In the genomic region with DNA sequence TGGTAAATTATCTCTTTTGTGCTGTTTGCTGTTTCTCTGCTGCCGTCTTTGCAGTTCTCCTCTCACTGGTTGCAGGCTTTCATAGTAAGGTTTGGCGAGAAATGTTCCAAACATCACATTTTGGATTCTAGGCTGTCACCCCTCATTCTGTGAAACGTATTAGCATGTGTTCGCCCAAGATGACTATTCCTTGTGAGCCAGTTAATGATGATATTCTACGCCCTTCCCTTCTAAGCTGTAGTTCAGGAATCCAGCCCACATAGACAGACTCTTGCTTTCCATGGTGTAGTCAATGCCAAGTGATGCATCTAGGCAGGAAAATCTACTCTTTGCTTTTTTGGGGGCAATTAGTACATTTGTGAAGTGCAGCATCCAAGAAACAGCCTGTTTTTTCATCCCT, we compare ENCODE assay signal across 18 cellular contexts. TPM values are rescaled to one million over a fixed set of nuclear protein-coding genes. Genes with fewer than 3 reads are reported as not detected.
DNase-seq lines count a peak whose midpoint lies in the region; ATAC-seq and TF ChIP-seq lines count a peak whose summit lies in the region.
"Had no signal": no experiment of that assay in that cellular context is flagged by ENCODE, and none has a peak within 500 bp of the region (broad histone marks: within the 10 kb centered on the region; RNA-seq: fewer than 3 reads in every experiment).

No MANE protein-coding gene starts in this region.

- no peak overlapping the region for H3K4me3 ChIP-seq in DOHH2 (ENCODE audit: low read length)
- H3K4me3 ChIP-seq in PC-3 (ENCODE audit: low read length) = no peak overlapping the region
- H3K4me3 ChIP-seq in neural progenitor cell = no peak overlapping the region
- H3K4me3 ChIP-seq: A549, MG63, PC-9 had no signal

- BruUV-seq in PC-3 (replicated peaks; lab: Mats Ljungman, UMichigan) = TSS peak; percentile 14

- H3K4me2 ChIP-seq in DOHH2 (ENCODE audit: low read length) (no peak overlapping the region), PC-3 (ENCODE audit: low read length) (no peak overlapping the region), neural progenitor cell (no peak overlapping the region)
- H3K4me2 ChIP-seq: A549, PC-9 had no signal

- H3K4me1 Mint-ChIP-seq in neural progenitor cell = no peaks in the 10 kb centered on the region
- H3K4me1 Mint-ChIP-seq in activated T-helper 1 cell treated with anti-CD3 and anti-CD28 coated beads, Interleukin-12 subunit alpha, Interleukin-12 subunit beta, Interleukin-2, Interleukin-4 antibody, amounts not matched to agents 30 ng/mL and 10 ng/mL and 1 ng/mL, durations not matched to agents 14 hours and 24 hours and 36 hours (ENCODE audit: low read depth) = no peaks in the 10 kb centered on the region
- H3K4me1 Mint-ChIP-seq in activated CD8-positive, alpha-beta memory T cell treated with anti-CD3 and anti-CD28 coated beads, Interleukin-2, amount 10 ng/mL, durations not matched to agents 7 days and 5 days = peaks cover 2% of the 10 kb centered on the region

- H3K9me3 Mint-ChIP-seq in neural progenitor cell = no peaks in the 10 kb centered on the region
- H3K9me3 Mint-ChIP-seq in activated T-helper 1 cell treated with anti-CD3 and anti-CD28 coated beads, Interleukin-12 subunit alpha, Interleukin-12 subunit beta, Interleukin-2, Interleukin-4 antibody, amounts not matched to agents 30 ng/mL and 10 ng/mL and 1 ng/mL, durations not matched to agents 14 hours and 24 hours and 36 hours = no peaks in the 10 kb centered on the region
- H3K9me3 Mint-ChIP-seq in activated CD8-positive, alpha-beta memory T cell treated with anti-CD3 and anti-CD28 coated beads, Interleukin-2, amount 10 ng/mL, durations not matched to agents 7 days and 5 days (ENCODE audit: low read depth) = no peaks in the 10 kb centered on the region
- H3K9me3 Mint-ChIP-seq: CD4-positive, CD25-positive, alpha-beta regulatory T cell had no signal

- H3F3A ChIP-seq in DOHH2 (ENCODE audit: control insufficient read depth, insufficient read depth) (peaks cover 28% of the 10 kb centered on the region), PC-3 (ENCODE audit: low read length, unreplicated experiment) (no peaks in the 10 kb centered on the region), neural progenitor cell (ENCODE audit: low read depth) (no peaks in the 10 kb centered on the region)

- H3K27me3 ChIP-seq in DOHH2 (ENCODE audit: control insufficient read depth, low read length) (no peaks in the 10 kb centered on the region), PC-3 (ENCODE audit: low read length) (no peaks in the 10 kb centered on the region), neural progenitor cell (no peaks in the 10 kb centered on the region)
- H3K27me3 ChIP-seq: MG63 had no signal

- 0 out of 2 replicates have a peak, but pooled peaks cover 3% of the 10 kb centered on the region for H3K79me2 ChIP-seq in DOHH2 (ENCODE audit: control insufficient read depth, low read length)
- no peaks in the 10 kb centered on the region for H3K79me2 ChIP-seq in PC-3 (ENCODE audit: low read length)
- no peaks in the 10 kb centered on the region for H3K79me2 ChIP-seq in neural progenitor cell (ENCODE audit: low read depth)

- intact Hi-C loops in PC-3 (cut with micrococcal nuclease) = no loop called here
- intact Hi-C loops in activated T-helper 1 cell treated with anti-CD3 and anti-CD28 coated beads, Interleukin-12 subunit alpha, Interleukin-12 subunit beta, Interleukin-2, Interleukin-4 antibody, amounts not matched to agents 30 ng/mL and 10 ng/mL and 1 ng/mL, durations not matched to agents 14 hours and 24 hours and 36 hours (cut with micrococcal nuclease) = no loop called here

- H3K9me2 ChIP-seq in DOHH2 (replicated peaks; ENCODE audit: control insufficient read depth, low read length) = no peaks in the 10 kb centered on the region
- no peaks in the 10 kb centered on the region for H3K9me2 ChIP-seq in PC-3 (replicated peaks; ENCODE audit: low read length)

- H3K9me3 ChIP-seq in DOHH2 (ENCODE audit: control insufficient read depth, insufficient read depth, low read length) (no peaks in the 10 kb centered on the region), PC-3 (ENCODE audit: low read length) (no peaks in the 10 kb centered on the region), neural progenitor cell (ENCODE audit: low read depth) (no peaks in the 10 kb centered on the region)
- H3K9me3 ChIP-seq: A549, MG63 had no signal

- POLR2A ChIA-PET in PC-3 (lab: Charles Lee; ENCODE audit: unreplicated experiment) = no interaction called here

- no peaks in the 10 kb centered on the region for H3K27me3 Mint-ChIP-seq in neural progenitor cell (ENCODE audit: insufficient read depth, low read depth)
- no peaks in the 10 kb centered on the region for H3K27me3 Mint-ChIP-seq in activated T-helper 1 cell treated with anti-CD3 and anti-CD28 coated beads, Interleukin-12 subunit alpha, Interleukin-12 subunit beta, Interleukin-2, Interleukin-4 antibody, amounts not matched to agents 30 ng/mL and 10 ng/mL and 1 ng/mL, durations not matched to agents 14 hours and 24 hours and 36 hours (ENCODE audit: insufficient read depth)
- no peaks in the 10 kb centered on the region for H3K27me3 Mint-ChIP-seq in activated CD8-positive, alpha-beta memory T cell treated with anti-CD3 and anti-CD28 coated beads, Interleukin-2, amount 10 ng/mL, durations not matched to agents 7 days and 5 days
- H3K27me3 Mint-ChIP-seq: CD4-positive, CD25-positive, alpha-beta regulatory T cell had no signal

- H2AFZ ChIP-seq in PC-3 (ENCODE audit: low read length) (no peak overlapping the region), neural progenitor cell (replicated peaks) (no peak overlapping the region)
- H2AFZ ChIP-seq: PC-9 had no signal

- peaks cover 31% of the 10 kb centered on the region for H3K4me1 ChIP-seq in DOHH2 (ENCODE audit: control insufficient read depth, low read length)
- no peaks in the 10 kb centered on the region for H3K4me1 ChIP-seq in PC-3 (ENCODE audit: insufficient read depth, low read length)
- H3K4me1 ChIP-seq in neural progenitor cell = no peaks in the 10 kb centered on the region
- H3K4me1 ChIP-seq: A549 had no signal

- H4K20me1 ChIP-seq in DOHH2 (ENCODE audit: control insufficient read depth, insufficient read depth, low read depth, low read length) = no peaks in the 10 kb centered on the region; the same call in 1 of the 2 replicates
- H4K20me1 ChIP-seq in PC-3 (ENCODE audit: low read length) = no peaks in the 10 kb centered on the region
- H4K20me1 ChIP-seq in neural progenitor cell (ENCODE audit: low read depth) = peaks cover 16% of the 10 kb centered on the region

- H3K36me3 ChIP-seq in DOHH2 (ENCODE audit: control insufficient read depth, low read length) = peaks cover 47% of the 10 kb centered on the region
- H3K36me3 ChIP-seq in PC-3 (ENCODE audit: low read depth, low read length) = peaks cover 9% of the 10 kb centered on the region; the same call in 1 of the 2 replicates
- no peaks in the 10 kb centered on the region for H3K36me3 ChIP-seq in neural progenitor cell

- CTCF ChIA-PET in PC-3 (lab: Charles Lee) = no interaction called here
- CTCF ChIA-PET in activated CD8-positive, alpha-beta memory T cell treated with anti-CD3 and anti-CD28 coated beads, Interleukin-2, amount 10 ng/mL, durations not matched to agents 7 days and 5 days (lab: Charles Lee) = interaction anchor here (1.8 kb wide), 1 partner anchor 25 kb away, joined by 4 read pairs; the partner anchor contains the start of gene NDUFAB1

- peaks cover 23% of the 10 kb centered on the region for H3K36me3 Mint-ChIP-seq in neural progenitor cell
- H3K36me3 Mint-ChIP-seq in activated T-helper 1 cell treated with anti-CD3 and anti-CD28 coated beads, Interleukin-12 subunit alpha, Interleukin-12 subunit beta, Interleukin-2, Interleukin-4 antibody, amounts not matched to agents 30 ng/mL and 10 ng/mL and 1 ng/mL, durations not matched to agents 14 hours and 24 hours and 36 hours (ENCODE audit: low read depth) = peaks cover 34% of the 10 kb centered on the region
- peaks cover 13% of the 10 kb centered on the region for H3K36me3 Mint-ChIP-seq in activated CD8-positive, alpha-beta memory T cell treated with anti-CD3 and anti-CD28 coated beads, Interleukin-2, amount 10 ng/mL, durations not matched to agents 7 days and 5 days

- H3K27ac ChIP-seq in DOHH2 (ENCODE audit: low read depth, low read length) = peak overlapping the region; percentile 67; the same call in 1 of the 2 replicates
- no peak overlapping the region for H3K27ac ChIP-seq in PC-3 (ENCODE audit: low read length)
- no peak overlapping the region for H3K27ac ChIP-seq in neural progenitor cell
- H3K27ac ChIP-seq: A549, PC-9 had no signal

- no peak overlapping the region for H3K4me3 Mint-ChIP-seq in neural progenitor cell
- no peak overlapping the region for H3K4me3 Mint-ChIP-seq in activated T-helper 1 cell treated with anti-CD3 and anti-CD28 coated beads, Interleukin-12 subunit alpha, Interleukin-12 subunit beta, Interleukin-2, Interleukin-4 antibody, amounts not matched to agents 30 ng/mL and 10 ng/mL and 1 ng/mL, durations not matched to agents 14 hours and 24 hours and 36 hours
- no peak overlapping the region for H3K4me3 Mint-ChIP-seq in activated CD8-positive, alpha-beta memory T cell treated with anti-CD3 and anti-CD28 coated beads, Interleukin-2, amount 10 ng/mL, durations not matched to agents 7 days and 5 days
- H3K4me3 Mint-ChIP-seq: CD4-positive, CD25-positive, alpha-beta regulatory T cell had no signal

- DNase-seq in PC-3 = no peak
- no peak for DNase-seq in neural progenitor cell (ENCODE audit: low spot score)
- DNase-seq in activated T-helper 1 cell treated with anti-CD3 and anti-CD28 coated beads, Interleukin-12 subunit alpha, Interleukin-12 subunit beta, Interleukin-2, Interleukin-4 antibody, amounts not matched to agents 30 ng/mL and 10 ng/mL and 1 ng/mL, durations not matched to agents 14 hours and 24 hours and 36 hours (ENCODE audit: low spot score) = no peak
- no peak for DNase-seq in activated CD8-positive, alpha-beta memory T cell treated with anti-CD3 and anti-CD28 coated beads, Interleukin-2, amount 10 ng/mL, durations not matched to agents 7 days and 5 days
- DNase-seq in stimulated activated naive CD4-positive, alpha-beta T cell treated with Interleukin-2 at 50 U/mL for 16 hours (lab: John Stamatoyannopoulos, UW) = no peak
- DNase-seq: CD4-positive, CD25-positive, alpha-beta regulatory T cell; MG63; NCI-H1048; NCI-H1417 treated with DMSO at 0.1 percent for 48 hours; NCI-H187; NCI-H2107; NCI-H446 treated with DMSO at 0.1 percent for 48 hours; NCI-H526 treated with DMSO at 0.1 percent for 48 hours; PC-9; RPMI8226; SHP77 had no signal

- H3K27ac Mint-ChIP-seq in neural progenitor cell = peak overlapping the region; percentile 9
- no peak overlapping the region for H3K27ac Mint-ChIP-seq in activated T-helper 1 cell treated with anti-CD3 and anti-CD28 coated beads, Interleukin-12 subunit alpha, Interleukin-12 subunit beta, Interleukin-2, Interleukin-4 antibody, amounts not matched to agents 30 ng/mL and 10 ng/mL and 1 ng/mL, durations not matched to agents 14 hours and 24 hours and 36 hours
- no peak overlapping the region for H3K27ac Mint-ChIP-seq in activated CD8-positive, alpha-beta memory T cell treated with anti-CD3 and anti-CD28 coated beads, Interleukin-2, amount 10 ng/mL, durations not matched to agents 7 days and 5 days

- no peak for TF ChIP-seq CTCF in DOHH2 (IDR thresholded peaks at IDR 0.05; ENCODE audit: low read depth, low read length, poor library complexity, severe bottlenecking)
- no peak for TF ChIP-seq CTCF in PC-3 (conservative IDR thresholded peaks at IDR 0.05; ENCODE audit: low read depth, low read length)
- TF ChIP-seq CTCF in neural progenitor cell (IDR thresholded peaks at IDR 0.05) = no peak

- ATAC-seq in PC-3 = no peak
- no peak for ATAC-seq in activated CD8-positive, alpha-beta memory T cell treated with anti-CD3 and anti-CD28 coated beads, Interleukin-2, amount 10 ng/mL, durations not matched to agents 7 days and 5 days
- ATAC-seq: A549 had no signal

- H3K9ac ChIP-seq in PC-3 (ENCODE audit: low read length) (no peak overlapping the region), neural progenitor cell (no peak overlapping the region)

RNA-seq across cellular contexts. Expression of gene UBFD1, which starts 14.4 kb away (rescaled TPM):
- total RNA-seq in PC-3 (2014; rRNA removed) = 69.7 and 85.3 TPM in 2 replicates
- total RNA-seq in neural progenitor cell (ENCODE audit: low replicate concordance) = 64.9 and 138 TPM in 2 replicates
- total RNA-seq in activated T-helper 1 cell treated with anti-CD3 and anti-CD28 coated beads, Interleukin-12 subunit alpha, Interleukin-12 subunit beta, Interleukin-2, Interleukin-4 antibody, amounts not matched to agents 30 ng/mL and 10 ng/mL and 1 ng/mL, durations not matched to agents 14 hours and 24 hours and 36 hours = 54.9 and 55.0 TPM in 2 replicates
- total RNA-seq in activated CD8-positive, alpha-beta memory T cell treated with anti-CD3 and anti-CD28 coated beads, Interleukin-2, amount 10 ng/mL, durations not matched to agents 7 days and 5 days = 10 to 100 TPM; 46.1 to 64.7 TPM

RNA-seq across cellular contexts. Expression of gene EARS2, which starts 14.7 kb away (rescaled TPM):
- 23.7 and 31.6 TPM in 2 replicates for total RNA-seq in PC-3 (2014; rRNA removed)
- 19.7 and 38.9 TPM in 2 replicates for total RNA-seq in neural progenitor cell (ENCODE audit: low replicate concordance)
- 27.8 and 29.9 TPM in 2 replicates for total RNA-seq in activated T-helper 1 cell treated with anti-CD3 and anti-CD28 coated beads, Interleukin-12 subunit alpha, Interleukin-12 subunit beta, Interleukin-2, Interleukin-4 antibody, amounts not matched to agents 30 ng/mL and 10 ng/mL and 1 ng/mL, durations not matched to agents 14 hours and 24 hours and 36 hours
- 10 to 100 TPM; 14.3 to 15.9 TPM for total RNA-seq in activated CD8-positive, alpha-beta memory T cell treated with anti-CD3 and anti-CD28 coated beads, Interleukin-2, amount 10 ng/mL, durations not matched to agents 7 days and 5 days

RNA-seq across cellular contexts. Expression of gene NDUFAB1, which starts 24.2 kb away (rescaled TPM):
- 158 and 228 TPM in 2 replicates for total RNA-seq in PC-3 (2014; rRNA removed)
- total RNA-seq in neural progenitor cell (ENCODE audit: low replicate concordance) = 122 and 131 TPM in 2 replicates
- total RNA-seq in activated T-helper 1 cell treated with anti-CD3 and anti-CD28 coated beads, Interleukin-12 subunit alpha, Interleukin-12 subunit beta, Interleukin-2, Interleukin-4 antibody, amounts not matched to agents 30 ng/mL and 10 ng/mL and 1 ng/mL, durations not matched to agents 14 hours and 24 hours and 36 hours = 146 and 148 TPM in 2 replicates
- total RNA-seq in activated CD8-positive, alpha-beta memory T cell treated with anti-CD3 and anti-CD28 coated beads, Interleukin-2, amount 10 ng/mL, durations not matched to agents 7 days and 5 days = 100 to 1,000 TPM in 1 of 2 experiments, 10 to 100 TPM in 1; 90.2 to 111 TPM
